21 cellular contexts compared by ENCODE assay signal in genomic region chr2:10353931-10354330, GRCh38. TPM values are rescaled to one million over a fixed set of nuclear protein-coding genes. Genes with fewer than 3 reads are reported as not detected.
DNase-seq lines count a peak whose midpoint lies in the region; ATAC-seq, FAIRE-seq and TF ChIP-seq lines count a peak whose summit lies in the region.
"Had no signal": no experiment of that assay in that cellular context is flagged by ENCODE, and none has a peak within 500 bp of the region (broad histone marks: within the 10 kb centered on the region; RNA-seq: fewer than 3 reads in every experiment).

No MANE protein-coding gene starts in this region.

- POLR2A ChIA-PET in activated CD4-positive, alpha-beta T cell treated with anti-CD3 and anti-CD28 coated beads for 36 hours (lab: Charles Lee): no interaction called here
- POLR2A ChIA-PET in CD4-positive, alpha-beta memory T cell (lab: Charles Lee; ENCODE audit: partially characterized antibody): interaction anchor here (1.3 kb wide), 2 partner anchors 13 to 50 kb away, joined by 3 to 5 read pairs; no protein-coding TSS in a partner anchor

- H3K27me3 Mint-ChIP-seq in activated CD4-positive, alpha-beta T cell treated with anti-CD3 and anti-CD28 coated beads for 36 hours: no peaks in the 10 kb centered on the region
- no peaks in the 10 kb centered on the region for H3K27me3 Mint-ChIP-seq in CD4-positive, alpha-beta memory T cell
- peaks cover 16% of the 10 kb centered on the region for H3K27me3 Mint-ChIP-seq in astrocyte (ENCODE audit: low read depth, unreplicated experiment)
- H3K27me3 Mint-ChIP-seq in osteocyte (ENCODE audit: unreplicated experiment): no peaks in the 10 kb centered on the region

- H3K4ac ChIP-seq in trophoblast cell (ENCODE audit: low read depth, low read length): no peak overlapping the region

- peaks cover 16% of the 10 kb centered on the region for H3K36me3 Mint-ChIP-seq in activated CD4-positive, alpha-beta T cell treated with anti-CD3 and anti-CD28 coated beads for 36 hours (ENCODE audit: low read depth)
- peaks cover 15 to 36% of the 10 kb centered on the region in 2 donors for H3K36me3 Mint-ChIP-seq in CD4-positive, alpha-beta memory T cell
- H3K36me3 Mint-ChIP-seq in astrocyte (ENCODE audit: low read depth, unreplicated experiment): peaks cover 10% of the 10 kb centered on the region
- peaks cover 6% of the 10 kb centered on the region for H3K36me3 Mint-ChIP-seq in osteocyte (ENCODE audit: unreplicated experiment)

- peaks cover 29% of the 10 kb centered on the region for H4K20me1 ChIP-seq in astrocyte (ENCODE audit: insufficient read depth, low read length)

- H3K4me2 ChIP-seq in astrocyte (ENCODE audit: low read length): no peak overlapping the region
- H3K4me2 ChIP-seq in trophoblast cell (ENCODE audit: low read length): no peak overlapping the region

- intact Hi-C loops in activated CD4-positive, alpha-beta T cell treated with anti-CD3 and anti-CD28 coated beads for 36 hours (cut with DNase I, micrococcal nuclease): no loop called here
- intact Hi-C loops in CD4-positive, alpha-beta memory T cell (cut with micrococcal nuclease): no loop called here

- H4K8ac ChIP-seq in trophoblast cell (ENCODE audit: low read depth, low read length): no peak overlapping the region

- peaks cover 58% of the 10 kb centered on the region for H3K4me1 Mint-ChIP-seq in activated CD4-positive, alpha-beta T cell treated with anti-CD3 and anti-CD28 coated beads for 36 hours
- H3K4me1 Mint-ChIP-seq in CD4-positive, alpha-beta memory T cell: peaks cover 42 to 81% (median 63%) of the 10 kb centered on the region in 4 donors
- H3K4me1 Mint-ChIP-seq in astrocyte (ENCODE audit: low read depth, unreplicated experiment) (peaks cover 9% of the 10 kb centered on the region), osteocyte (ENCODE audit: unreplicated experiment) (peaks cover 11% of the 10 kb centered on the region)

- H3K79me2 ChIP-seq in astrocyte (ENCODE audit: insufficient read depth, low read length) (peaks cover 23% of the 10 kb centered on the region), trophoblast cell (ENCODE audit: control insufficient read depth, insufficient read depth, low read length, poor library complexity) (no peaks in the 10 kb centered on the region)

- no peak overlapping the region for H3K27ac ChIP-seq in CD4-positive, alpha-beta memory T cell (ENCODE audit: low read depth, low read length)
- H3K27ac ChIP-seq in astrocyte (ENCODE audit: low read depth, low read length): no peak overlapping the region
- peak overlapping the region; percentile 3 for H3K27ac ChIP-seq in trophoblast cell (ENCODE audit: low read depth, low read length)
- H3K27ac ChIP-seq: 22Rv1, RWPE1 had no signal

- H3K9ac ChIP-seq in astrocyte (ENCODE audit: low read length): no peak overlapping the region
- no peak overlapping the region for H3K9ac ChIP-seq in trophoblast cell (ENCODE audit: low read length)

- no peaks in the 10 kb centered on the region for H3K9me3 Mint-ChIP-seq in activated CD4-positive, alpha-beta T cell treated with anti-CD3 and anti-CD28 coated beads for 36 hours (ENCODE audit: low read depth)
- no peaks in the 10 kb centered on the region for H3K9me3 Mint-ChIP-seq in CD4-positive, alpha-beta memory T cell
- H3K9me3 Mint-ChIP-seq in astrocyte (ENCODE audit: unreplicated experiment): no peaks in the 10 kb centered on the region
- no peaks in the 10 kb centered on the region for H3K9me3 Mint-ChIP-seq in osteocyte (ENCODE audit: unreplicated experiment)

- H2BK12ac ChIP-seq in trophoblast cell (ENCODE audit: low read length): no peak overlapping the region

- H4K12ac ChIP-seq in trophoblast cell (ENCODE audit: low read depth, low read length): no peak overlapping the region

- H3K23ac ChIP-seq in trophoblast cell (ENCODE audit: low read length): no peak overlapping the region

- H3K14ac ChIP-seq in trophoblast cell (ENCODE audit: low read length): no peak overlapping the region

- no peak for DNase-seq in activated CD4-positive, alpha-beta T cell treated with anti-CD3 and anti-CD28 coated beads for 36 hours
- DNase-seq in activated CD4-positive, alpha-beta T cell treated with anti-CD3 and anti-CD28 coated beads, Interleukin-2, amount 50 U/mL, for 1 hour: no peak
- no peak for DNase-seq in CD4-positive, alpha-beta memory T cell
- DNase-seq in astrocyte (ENCODE audit: low read depth) (no peak), trophoblast cell (peak; percentile 96 to 98), NOMO-1 treated with dmso at 0.1 percent for 144 hours (lab: John Stamatoyannopoulos, UW; ENCODE audit: unreplicated experiment) (no peak), osteocyte (ENCODE audit: extremely low spot score, unreplicated experiment) (no peak)
- DNase-seq: C1 segment of cervical spinal cord; COR-L47; DMS153; NCI-H1436; NCI-H2029; NCI-H2171; NCI-H446; NK-92 treated with Interleukin-12 subunit alpha and Interleukin-12 subunit beta, amount 100 ng/mL, for 24 hours had no signal

- no peak overlapping the region for H2BK120ac ChIP-seq in trophoblast cell (ENCODE audit: insufficient read depth, low read length, poor library complexity)

- H4K91ac ChIP-seq in trophoblast cell (ENCODE audit: low read depth, low read length): no peak overlapping the region

- CTCF ChIA-PET in activated CD4-positive, alpha-beta T cell treated with anti-CD3 and anti-CD28 coated beads for 36 hours (lab: Charles Lee): interaction anchor here (0.6 to 1.0 kb wide), 2 partner anchors 14 to 104 kb away, joined by 3 to 4 read pairs; no protein-coding TSS in a partner anchor
- CTCF ChIA-PET in CD4-positive, alpha-beta memory T cell (lab: Charles Lee; ENCODE audit: partially characterized antibody): interaction anchor here (2.8 kb wide), 1 partner anchor 55 kb away, joined by 12 read pairs; no protein-coding TSS in a partner anchor

- H2BK5ac ChIP-seq in trophoblast cell (ENCODE audit: low read depth, low read length, poor library complexity): no peak overlapping the region

- no peak overlapping the region for H3K4me3 ChIP-seq in CD4-positive, alpha-beta memory T cell (ENCODE audit: low read length in 2 of 2)
- H3K4me3 ChIP-seq in astrocyte (ENCODE audit: insufficient read depth, low read depth, low read length): no peak overlapping the region
- no peak overlapping the region for H3K4me3 ChIP-seq in trophoblast cell (ENCODE audit: low read depth, low read length)
- H3K4me3 ChIP-seq: K562 had no signal

- no peaks in the 10 kb centered on the region for H3K36me3 ChIP-seq in CD4-positive, alpha-beta memory T cell (ENCODE audit: insufficient read depth, low read length)
- no peaks in the 10 kb centered on the region for H3K36me3 ChIP-seq in astrocyte (ENCODE audit: insufficient read depth, low read length)
- H3K36me3 ChIP-seq in trophoblast cell (ENCODE audit: control insufficient read depth in 1 of 2, insufficient read depth in 2 of 2, low read length in 2 of 2): no peaks in the 10 kb centered on the region

- H3K18ac ChIP-seq in trophoblast cell (ENCODE audit: low read length): no peak overlapping the region

- H2AFZ ChIP-seq in astrocyte (ENCODE audit: low read depth, low read length): no peak overlapping the region
- H2AFZ ChIP-seq in trophoblast cell (ENCODE audit: insufficient read depth, low read length, poor library complexity): no peak overlapping the region

- peaks cover 16% of the 10 kb centered on the region for H3K4me1 ChIP-seq in CD4-positive, alpha-beta memory T cell (ENCODE audit: insufficient read depth, low read length)
- no peaks in the 10 kb centered on the region for H3K4me1 ChIP-seq in astrocyte (ENCODE audit: insufficient read depth, low read length)
- H3K4me1 ChIP-seq in trophoblast cell (ENCODE audit: control insufficient read depth in 1 of 2, insufficient read depth in 2 of 2, low read length in 2 of 2): peaks cover 9 to 18% of the 10 kb centered on the region in 2 experiments

- no peak overlapping the region for H3K4me3 Mint-ChIP-seq in activated CD4-positive, alpha-beta T cell treated with anti-CD3 and anti-CD28 coated beads for 36 hours
- no peak overlapping the region for H3K4me3 Mint-ChIP-seq in CD4-positive, alpha-beta memory T cell
- H3K4me3 Mint-ChIP-seq in astrocyte (ENCODE audit: unreplicated experiment) (no peak overlapping the region), osteocyte (ENCODE audit: unreplicated experiment) (no peak overlapping the region)

- no peaks in the 10 kb centered on the region for H3K27me3 ChIP-seq in CD4-positive, alpha-beta memory T cell (ENCODE audit: insufficient read depth, low read length)
- no peaks in the 10 kb centered on the region for H3K27me3 ChIP-seq in astrocyte (ENCODE audit: insufficient read depth, low read length)
- no peaks in the 10 kb centered on the region for H3K27me3 ChIP-seq in trophoblast cell (ENCODE audit: insufficient read depth, low read length)

- no CpG with 5 or more reads among the region's 9 CpGs for WGBS in trophoblast cell (ENCODE audit: extremely low coverage, insufficient coverage, insufficient read length)

- H3K27ac Mint-ChIP-seq in activated CD4-positive, alpha-beta T cell treated with anti-CD3 and anti-CD28 coated beads for 36 hours: peak overlapping the region; percentile 3
- H3K27ac Mint-ChIP-seq in CD4-positive, alpha-beta memory T cell: peak overlapping the region in 5 of 7 donors; percentile 2 to 58 (median 32)
- H3K27ac Mint-ChIP-seq in astrocyte (ENCODE audit: unreplicated experiment) (peak overlapping the region; percentile 11), osteocyte (ENCODE audit: unreplicated experiment) (no peak overlapping the region)

- TF ChIP-seq CTCF in astrocyte (IDR thresholded peaks at IDR 0.05; ENCODE audit: insufficient read depth, low read depth, low read length) (no peak), osteocyte (IDR thresholded peaks at IDR 0.05) (no peak)

- FAIRE-seq in astrocyte (lab: Jason Lieb, UNC): no peak
- FAIRE-seq: GM12892, GM19239, K562 had no signal

- H3K79me1 ChIP-seq in trophoblast cell (ENCODE audit: low read length): no peaks in the 10 kb centered on the region

- no peaks in the 10 kb centered on the region for H3K9me3 ChIP-seq in CD4-positive, alpha-beta memory T cell (ENCODE audit: control insufficient read depth in 1 of 2, low read length in 2 of 2)
- H3K9me3 ChIP-seq in astrocyte (ENCODE audit: insufficient read depth, low read depth, low read length): no peaks in the 10 kb centered on the region
- no peaks in the 10 kb centered on the region for H3K9me3 ChIP-seq in trophoblast cell (ENCODE audit: insufficient read depth, low read depth, low read length)

- no peak overlapping the region for H2AK5ac ChIP-seq in trophoblast cell (ENCODE audit: low read length)

- no peak for ATAC-seq in activated CD4-positive, alpha-beta T cell treated with anti-CD3 and anti-CD28 coated beads for 36 hours
- no peak for ATAC-seq in HG03354 (IDR thresholded peaks at IDR 0.05; ENCODE audit: poor library complexity, severe bottlenecking, unreplicated experiment)
- ATAC-seq: K562 had no signal

RNA-seq across cellular contexts. Expression of gene HPCAL1, which starts 51.2 kb away (rescaled TPM):
- total RNA-seq in activated CD4-positive, alpha-beta T cell treated with anti-CD3 and anti-CD28 coated beads for 36 hours: 100 to 1,000 TPM; 109 to 114 TPM
- total RNA-seq in CD4-positive, alpha-beta memory T cell: 10 to 100 TPM; 77.1 to 80.7 TPM
- polyA plus RNA-seq in CD4-positive, alpha-beta memory T cell: 100 to 1,000 TPM; 100 to 114 TPM
- total RNA-seq in astrocyte (11.8 and 12.3 TPM in 2 replicates), osteocyte (56.8 and 57.8 TPM in 2 replicates)
- polyA plus RNA-seq in trophoblast cell (2013): 124 and 139 TPM in 2 replicates

Comparison
In these comparisons a context has a peak if more than half of its experiments do, and no peak if none do; other contexts are left out.
1. DNase-seq: peak in trophoblast cell (2 of 2); none in activated CD4-positive, alpha-beta T cell treated with anti-CD3 and anti-CD28 coated beads for 36 hours (single experiment), activated CD4-positive, alpha-beta T cell treated with anti-CD3 and anti-CD28 coated beads, Interleukin-2, amount 50 U/mL, for 1 hour (single experiment), CD4-positive, alpha-beta memory T cell (0 of 5), astrocyte (single experiment), NOMO-1 treated with dmso at 0.1 percent for 144 hours (single experiment) and osteocyte (single experiment).